In the genomic region with DNA sequence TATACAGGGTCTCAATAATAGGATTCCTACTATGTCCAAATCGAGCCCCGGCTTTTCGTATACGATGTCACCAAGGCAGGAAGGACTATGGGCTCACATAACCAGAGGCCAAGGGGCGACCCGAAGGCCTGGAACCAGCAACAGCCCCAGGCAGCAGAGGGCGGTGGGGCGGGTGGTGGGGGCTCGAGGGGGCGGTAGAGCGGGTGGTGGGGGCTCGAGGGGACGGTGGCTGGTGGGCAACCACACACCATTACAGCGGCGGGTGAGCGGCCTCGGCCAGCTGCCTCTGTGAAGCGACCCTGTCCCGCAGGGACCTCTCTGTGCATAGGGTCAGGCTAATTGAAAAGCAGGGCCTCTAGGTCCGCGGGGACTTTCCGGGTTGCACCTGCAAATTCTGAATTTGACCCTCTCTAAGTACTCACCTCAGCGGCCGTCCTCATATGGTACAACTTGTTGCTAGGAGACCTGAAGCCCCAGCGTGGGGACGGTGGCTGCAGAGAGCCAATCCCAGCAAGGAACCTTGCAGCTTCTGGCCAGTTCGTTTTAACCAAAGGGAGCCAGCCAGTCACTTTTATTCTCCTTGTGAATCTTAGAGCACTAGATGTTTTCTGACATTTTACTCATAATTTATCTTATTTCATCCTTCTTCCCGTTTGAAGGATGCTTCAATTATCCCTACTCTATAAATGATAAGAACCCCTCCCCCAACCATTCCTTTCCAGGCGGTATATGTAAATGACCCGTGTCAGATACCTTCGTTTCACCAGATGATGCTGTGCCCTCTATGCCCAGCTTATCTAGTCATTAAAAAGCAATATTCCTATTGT, we compare ENCODE assay signal across 9 cellular contexts. TPM values are rescaled to one million over a fixed set of nuclear protein-coding genes. Genes with fewer than 3 reads are reported as not detected.
DNase-seq lines count a peak whose midpoint lies in the region; ATAC-seq and TF ChIP-seq lines count a peak whose summit lies in the region.
"Had no signal": no experiment of that assay in that cellular context is flagged by ENCODE, and none has a peak within 500 bp of the region (broad histone marks: within the 10 kb centered on the region; RNA-seq: fewer than 3 reads in every experiment).

Gene NME5 (minus strand): TSS at position 480 of the 827 bp plus-strand sequence. CDS start 648 bp downstream, outside the sequence.

- no peaks in the 10 kb centered on the region for H3K27me3 ChIP-seq in breast epithelium
- H3K27me3 ChIP-seq in iPS-18a (ENCODE audit: control insufficient read depth, insufficient read depth, low read length): no peaks in the 10 kb centered on the region
- H3K27me3 ChIP-seq in gastrocnemius medialis: no peaks in the 10 kb centered on the region

- no peaks in the 10 kb centered on the region for H3K4me1 ChIP-seq in breast epithelium
- no peaks in the 10 kb centered on the region for H3K4me1 ChIP-seq in iPS-18a (ENCODE audit: control insufficient read depth, low read depth, low read length)
- H3K4me1 ChIP-seq in gastrocnemius medialis: peaks cover 0 to 7% of the 10 kb centered on the region in 2 donors

- TF ChIP-seq CTCF in GM13976 (IDR thresholded peaks at IDR 0.05; ENCODE audit: borderline replicate concordance, control extremely low read depth, extremely low read depth, insufficient read depth, missing control alignments) (no peak), breast epithelium (IDR thresholded peaks at IDR 0.05) (no peak), gastrocnemius medialis (IDR thresholded peaks at IDR 0.05 in 4 of 5, conservative IDR thresholded peaks at IDR 0.05 in 1 of 5) (no peak)

- H3K27ac ChIP-seq in breast epithelium (no peak within 1 kb of the TSS), iPS-18a (ENCODE audit: low read length) (no peak within 1 kb of the TSS), gastrocnemius medialis (no peak within 1 kb of the TSS)

- H3K9me3 ChIP-seq in breast epithelium (no peaks in the 10 kb centered on the region), iPS-18a (ENCODE audit: control insufficient read depth, low read depth, low read length) (no peaks in the 10 kb centered on the region), gastrocnemius medialis (no peaks in the 10 kb centered on the region)

- intact Hi-C loops in breast epithelium (cut with DNase I; ENCODE audit: low total_unique reads) (no loop called here), gastrocnemius medialis (cut with DNase I; ENCODE audit: low total_unique reads) (loop anchor here (10.0 kb wide), 2 partner anchors 364 to 474 kb away; no protein-coding TSS in a partner anchor)

- H3K4me3 ChIP-seq in breast epithelium (peak within 1 kb of the TSS; percentile 46 to 68 (median 64)), iPS-18a (ENCODE audit: low read length) (peak within 1 kb of the TSS; percentile 61), gastrocnemius medialis (peak within 1 kb of the TSS; percentile 50 to 57 (median 56))

- H3K36me3 ChIP-seq in breast epithelium (no peaks in the 10 kb centered on the region), iPS-18a (ENCODE audit: control insufficient read depth, low read depth, low read length) (no peaks in the 10 kb centered on the region), gastrocnemius medialis (no peaks in the 10 kb centered on the region)

- TF ChIP-seq POLR2A in breast epithelium (IDR thresholded peaks at IDR 0.05) (no peak), gastrocnemius medialis (IDR thresholded peaks at IDR 0.05) (no peak), GM18505 (IDR thresholded peaks at IDR 0.05; ENCODE audit: borderline replicate concordance, extremely low read depth, insufficient read depth, insufficient read length) (no peak)

- in situ Hi-C loops in GM13976 (cut with MboI; ENCODE audit: low sequenced_read_pairs, unreplicated experiment): loop anchor here (10.0 kb wide), 1 partner anchor 64 kb away; no protein-coding TSS in a partner anchor
- in situ Hi-C loops in gastrocnemius medialis (cut with MboI; ENCODE audit: low sequenced_read_pairs in 4 of 4): loop anchor here in 3 of 4 donors (25.0 kb wide), 4 partner anchors 102 to 502 kb away; partner anchors contain the start of gene FAM13B (in 1 of the 3)

- ATAC-seq in gastrocnemius medialis (peak; percentile 66 to 74), GM21737 (IDR thresholded peaks at IDR 0.05; ENCODE audit: unreplicated experiment) (no peak), GM21515 (IDR thresholded peaks at IDR 0.05; ENCODE audit: unreplicated experiment) (no peak), GM18505 (IDR thresholded peaks at IDR 0.05; ENCODE audit: unreplicated experiment) (no peak)

- DNase-seq in GM13976 (ENCODE audit: low spot score) (peak; percentile 79), NCI-H1930 (lab: John Stamatoyannopoulos, UW) (peak; percentile 47 to 57), breast epithelium (ENCODE audit: low spot score in 2 of 2) (peak; percentile 30 to 58), gastrocnemius medialis (peak; percentile 20 to 31)

- no peak within 1 kb of the TSS for H3K9ac ChIP-seq in iPS-18a (ENCODE audit: low read length)

RNA-seq across cellular contexts. Expression of gene NME5, which starts in this region (rescaled TPM):
- total RNA-seq in breast epithelium: 1 to 10 TPM; 1.9 to 3.9 (median 2.5) TPM
- under 1 TPM in 2 of 4 donors, not detected in 2; 0.51 TPM for total RNA-seq in gastrocnemius medialis
- total RNA-seq: T-helper 1 cell treated with Interleukin-12 subunit alpha and Interleukin-12 subunit beta and Interleukin-4 antibody, amounts not matched to agents 30 ng/mL and 1 ng/mL, for 36 hours had no signal

Comparison
In these comparisons a context has a peak if more than half of its experiments do, and no peak if none do; other contexts are left out.
1. Peak in DNase-seq, ATAC-seq and H3K4me3 ChIP-seq in gastrocnemius medialis; RNA of the gene not detected or under 1 TPM.
2. DNase-seq: peak in every context shown above with its lines; median percentile 79 in GM13976; 52 in NCI-H1930; 44 in breast epithelium; 26 in gastrocnemius medialis.